19 cellular contexts compared by ENCODE assay signal in genomic region chr10:97943294-97943693, GRCh38.
DNase-seq lines count a peak whose midpoint lies in the region; ATAC-seq and TF ChIP-seq lines count a peak whose summit lies in the region.
"Had no signal": no experiment of that assay in that cellular context is flagged by ENCODE, and none has a peak within 500 bp of the region (broad histone marks: within the 10 kb centered on the region; RNA-seq: fewer than 3 reads in every experiment).

No MANE protein-coding gene starts in this region.

- H3K36me3 ChIP-seq in endodermal cell (ENCODE audit: control insufficient read depth, insufficient read depth, low read length): no peaks in the 10 kb centered on the region
- H3K36me3 ChIP-seq: SJSA1 had no signal

- H3K27ac Mint-ChIP-seq in endodermal cell: no peak overlapping the region
- H3K27ac Mint-ChIP-seq: CD14-positive monocyte; T-helper 2 cell treated with Interferon-gamma antibody and Interleukin-4, amounts not matched to agents 5 μg/mL and 100 μg/mL, for 36 hours had no signal

- 74 to 89% methylated on average over 2 of the region's 2 CpGs for WGBS in endodermal cell (ENCODE audit: insufficient coverage in 1 of 2, insufficient read length in 1 of 2), 2 experiments

- H3K27me3 ChIP-seq in endodermal cell (ENCODE audit: control insufficient read depth, insufficient read depth, low read length, poor library complexity, severe bottlenecking): peaks cover 14% of the 10 kb centered on the region
- H3K27me3 ChIP-seq: SJSA1 had no signal

- peaks cover 13% of the 10 kb centered on the region for H3K9me3 ChIP-seq in endodermal cell (ENCODE audit: control insufficient read depth, low read length)
- H3K9me3 ChIP-seq: SJSA1 had no signal

- intact Hi-C loops in cardiac septum (cut with DNase I): no loop called here

- H3K9me3 Mint-ChIP-seq in endodermal cell: peaks cover 10% of the 10 kb centered on the region

- ATAC-seq in HG02981 (IDR thresholded peaks at IDR 0.05; ENCODE audit: unreplicated experiment) (no peak), HG03025 (IDR thresholded peaks at IDR 0.05; ENCODE audit: low FRiP score, unreplicated experiment) (no peak), GM19397 (IDR thresholded peaks at IDR 0.05; ENCODE audit: unreplicated experiment) (no peak)

- H3K4me1 ChIP-seq in endodermal cell (ENCODE audit: control insufficient read depth, insufficient read depth, low read length): no peaks in the 10 kb centered on the region
- H3K4me1 ChIP-seq: SJSA1 had no signal

- no peak overlapping the region for H3K4me3 ChIP-seq in endodermal cell (ENCODE audit: low read length)
- H3K4me3 ChIP-seq: SJSA1 had no signal

- H3K9ac ChIP-seq in endodermal cell (ENCODE audit: extremely low read depth, low read length, poor library complexity, severe bottlenecking): no peak overlapping the region

- no peak overlapping the region for H3K4me3 Mint-ChIP-seq in endodermal cell
- H3K4me3 Mint-ChIP-seq: CD14-positive monocyte; T-helper 2 cell treated with Interferon-gamma antibody and Interleukin-4, amounts not matched to agents 5 μg/mL and 100 μg/mL, for 36 hours had no signal

- DNase-seq in NCI-H1694 (lab: John Stamatoyannopoulos, UW) (peak; percentile 39), endodermal cell (no peak), cardiac septum (ENCODE audit: low spot score) (no peak)
- DNase-seq: COR-L47, GDM1, H7, MV-4-11, NCI-H1436, NCI-H2107, NCI-H2227 treated with DMSO at 0.1 percent for 48 hours, NCI-H524 had no signal

- peaks cover 9% of the 10 kb centered on the region for H3K4me1 Mint-ChIP-seq in endodermal cell
- H3K4me1 Mint-ChIP-seq: CD14-positive monocyte had no signal

- H3K36me3 Mint-ChIP-seq in endodermal cell (ENCODE audit: low read depth): no peaks in the 10 kb centered on the region
- H3K36me3 Mint-ChIP-seq: CD14-positive monocyte had no signal

- peak; percentile 60 for TF ChIP-seq CTCF in C4-2B (conservative IDR thresholded peaks at IDR 0.05)
- peak; percentile 21; the same call in 1 of the 3 replicates for TF ChIP-seq CTCF in GM12872 (IDR thresholded peaks at IDR 0.05; ENCODE audit: insufficient read depth, low read depth, low read length)
- peak; percentile 32 for TF ChIP-seq CTCF in endodermal cell (conservative IDR thresholded peaks at IDR 0.05)

- H3K27me3 Mint-ChIP-seq in endodermal cell (ENCODE audit: insufficient read depth): peaks cover 56% of the 10 kb centered on the region

- no peak overlapping the region for H3K27ac ChIP-seq in C4-2B
- no peak overlapping the region for H3K27ac ChIP-seq in endodermal cell (ENCODE audit: low read depth, low read length)
- H3K27ac ChIP-seq: SJSA1 had no signal
